ENCODE assay signal across 8 cellular contexts in genomic region chr10:44959243-44960097, GRCh38. TPM values are rescaled to one million over a fixed set of nuclear protein-coding genes. Genes with fewer than 3 reads are reported as not detected.
DNase-seq lines count a peak whose midpoint lies in the region; ATAC-seq, FAIRE-seq and TF ChIP-seq lines count a peak whose summit lies in the region.

Gene RASSF4, plus strand, starts transcription at chr10:44959802. Its CDS starts 10,401 bp downstream, at chr10:44970203.

- intact Hi-C loops in OCI-LY7 (cut with micrococcal nuclease; ENCODE audit: unreplicated experiment) = loop anchor here (2.0 kb wide), 1 partner anchor 41 kb away; the partner anchor contains the start of gene ZNF22

- H3K9me3 ChIP-seq in OCI-LY7 (ENCODE audit: low read length) (no peaks in the 10 kb centered on the region), muscle layer of duodenum (ENCODE audit: control insufficient read depth in 1 of 2, low read length in 2 of 2) (no peaks in the 10 kb centered on the region)

- H3K27me3 ChIP-seq in muscle layer of duodenum (ENCODE audit: low read depth, low read length) = no peaks in the 10 kb centered on the region

- TF ChIP-seq CTCF in OCI-LY7 (conservative IDR thresholded peaks at IDR 0.05; ENCODE audit: low read length) = no peak

- no peak within 1 kb of the TSS for H3K27ac ChIP-seq in OCI-LY7 (ENCODE audit: low read depth, low read length, poor library complexity, severe bottlenecking)
- H3K27ac ChIP-seq in muscle layer of duodenum (ENCODE audit: low read length) = peak within 1 kb of the TSS; percentile 81

- peaks cover 45% of the 10 kb centered on the region for H3K4me1 ChIP-seq in OCI-LY7 (ENCODE audit: insufficient read depth, low read length, poor library complexity, severe bottlenecking)
- peaks cover 23 to 35% of the 10 kb centered on the region in 2 donors for H3K4me1 ChIP-seq in muscle layer of duodenum (ENCODE audit: control insufficient read depth in 1 of 2, insufficient read depth in 2 of 2, low read length in 2 of 2)

- POLR2A ChIA-PET in OCI-LY7 (lab: Charles Lee) = interaction anchor here (2.0 kb wide), 1 partner anchor 10 kb away, joined by 5 read pairs; no protein-coding TSS in a partner anchor

- peaks cover 21% of the 10 kb centered on the region for H3K36me3 Mint-ChIP-seq in activated T-cell treated with anti-CD3 and anti-CD28 coated beads, Interleukin-2, amount 50 U/mL, for 24 hours (ENCODE audit: low read depth)

- peaks cover 3% of the 10 kb centered on the region for H3K9me3 Mint-ChIP-seq in activated T-cell treated with anti-CD3 and anti-CD28 coated beads, Interleukin-2, amount 50 U/mL, for 24 hours

- BruUV-seq in OCI-LY7 (replicated peaks; lab: Mats Ljungman, UMichigan) = no TSS peak

- DNase-seq in D341Med (ENCODE audit: low spot score) (peak; percentile 100), HTR-8/SVneo (ENCODE audit: insufficient read length, low spot score) (peak; percentile 93), OCI-LY7 (ENCODE audit: low spot score) (peak; percentile 92)
- DNase-seq in activated T-cell treated with anti-CD3 and anti-CD28 coated beads, Interleukin-2, amount 50 U/mL, for 24 hours = peak; percentile 97
- DNase-seq in stimulated activated CD8-positive, alpha-beta memory T cell treated with anti-CD3 and anti-CD28 coated beads, Interleukin-7, amount 100 ng/mL, for 4 hours (ENCODE audit: low read depth in 2 of 2) = peak; percentile 76 to 87

- H3K4me1 Mint-ChIP-seq in activated T-cell treated with anti-CD3 and anti-CD28 coated beads, Interleukin-2, amount 50 U/mL, for 24 hours (ENCODE audit: low read depth) = peaks cover 23% of the 10 kb centered on the region

- peak; percentile 33 for FAIRE-seq in HTR-8/SVneo (lab: Jason Lieb, UNC)

- no peaks in the 10 kb centered on the region for H3K9me2 ChIP-seq in OCI-LY7 (ENCODE audit: insufficient read depth, low read length)

- H3K4me3 ChIP-seq in OCI-LY7 (ENCODE audit: low read depth, low read length, poor library complexity, severe bottlenecking) (peak within 1 kb of the TSS; percentile 82), muscle layer of duodenum (ENCODE audit: low read depth in 1 of 2, low read length in 2 of 2) (peak within 1 kb of the TSS; percentile 77 to 85)

- H3K4me2 ChIP-seq in OCI-LY7 (ENCODE audit: low read length) = peak within 1 kb of the TSS; percentile 92

- CTCF ChIA-PET in OCI-LY7 (lab: Charles Lee; ENCODE audit: unreplicated experiment) = interaction anchor here (0.6 kb wide), 1 partner anchor 27 kb away, joined by 3 read pairs; no protein-coding TSS in a partner anchor

- H3K36me3 ChIP-seq in OCI-LY7 (ENCODE audit: insufficient read depth, low read length) (no peaks in the 10 kb centered on the region), muscle layer of duodenum (ENCODE audit: control insufficient read depth in 1 of 2, insufficient read depth in 2 of 2, low read length in 2 of 2) (peaks cover 0 to 4% of the 10 kb centered on the region in 2 donors)

- ATAC-seq in GM21367 (IDR thresholded peaks at IDR 0.05; ENCODE audit: unreplicated experiment) (peak; percentile 94), esophagus mucosa (peak; percentile 98)

- no peaks in the 10 kb centered on the region for H3K79me2 ChIP-seq in OCI-LY7 (ENCODE audit: insufficient read depth, low read depth, low read length)

- no peaks in the 10 kb centered on the region for H3K27me3 Mint-ChIP-seq in activated T-cell treated with anti-CD3 and anti-CD28 coated beads, Interleukin-2, amount 50 U/mL, for 24 hours

- peak within 1 kb of the TSS; percentile 78 for H2AFZ ChIP-seq in OCI-LY7 (ENCODE audit: low read length)

- H3K27ac Mint-ChIP-seq in activated T-cell treated with anti-CD3 and anti-CD28 coated beads, Interleukin-2, amount 50 U/mL, for 24 hours = peak within 1 kb of the TSS; percentile 75

- H3K4me3 Mint-ChIP-seq in activated T-cell treated with anti-CD3 and anti-CD28 coated beads, Interleukin-2, amount 50 U/mL, for 24 hours = peak within 1 kb of the TSS; percentile 86

- H4K20me1 ChIP-seq in OCI-LY7 (ENCODE audit: insufficient read depth, low read length) = no peaks in the 10 kb centered on the region

RNA-seq across cellular contexts. Expression of gene RASSF4, which starts in this region (rescaled TPM):
- total RNA-seq in OCI-LY7 (2014; rRNA removed; shearing (Covaris generic)) = 1.9 and 2.6 TPM in 2 replicates
- total RNA-seq in OCI-LY7 (2022) = 2.7 and 5.3 TPM in 2 replicates
- 2.3 TPM for total RNA-seq in esophagus mucosa
